In genomic region chr1:23657659-23658275, GRCh38 we compare ENCODE assay signal across 9 cellular contexts. TPM values are rescaled to one million over a fixed set of nuclear protein-coding genes. Genes with fewer than 3 reads are reported as not detected.
DNase-seq lines count a peak whose midpoint lies in the region; ATAC-seq, FAIRE-seq and TF ChIP-seq lines count a peak whose summit lies in the region.
"Had no signal": no experiment of that assay in that cellular context is flagged by ENCODE, and none has a peak within 500 bp of the region (broad histone marks: within the 10 kb centered on the region; RNA-seq: fewer than 3 reads in every experiment).

No MANE protein-coding gene starts in this region.

- no peaks in the 10 kb centered on the region for H3K36me3 Mint-ChIP-seq in CD4-positive, alpha-beta memory T cell
- H3K36me3 Mint-ChIP-seq in stimulated activated naive B cell treated with anti-CD40 and anti-IgM and Interleukin-4, amounts not matched to agents 10 μg/mL and 1 μg/mL and 100 μg/mL, for 72 hours, result no peaks in the 10 kb centered on the region

- TF ChIP-seq CTCF in astrocyte of the spinal cord (IDR thresholded peaks at IDR 0.05; ENCODE audit: low read depth, low read length), result peak; percentile 97

- CTCF ChIA-PET in CD4-positive, alpha-beta memory T cell (lab: Charles Lee; ENCODE audit: partially characterized antibody), result interaction anchor here (1.3 kb wide), 1 partner anchor 14 kb away, joined by 3 read pairs; no protein-coding TSS in a partner anchor

- H3K27ac Mint-ChIP-seq in CD4-positive, alpha-beta memory T cell, result no peak overlapping the region
- H3K27ac Mint-ChIP-seq in stimulated activated naive B cell treated with anti-CD40 and anti-IgM and Interleukin-4, amounts not matched to agents 10 μg/mL and 1 μg/mL and 100 μg/mL, for 72 hours, result no peak overlapping the region

- no peaks in the 10 kb centered on the region for H3K9me3 ChIP-seq in CD4-positive, alpha-beta memory T cell (ENCODE audit: control insufficient read depth in 1 of 2, low read length in 2 of 2)
- H3K9me3 ChIP-seq: neutrophil had no signal

- in situ Hi-C loops in SK-MEL-5 (cut with HindIII; ENCODE audit: low pct_unique_long_range_greater_than_20kb, low sequenced_read_pairs) (no loop called here), astrocyte of the spinal cord (cut with HindIII; ENCODE audit: low sequenced_read_pairs) (no loop called here)

- H3K27me3 Mint-ChIP-seq in CD4-positive, alpha-beta memory T cell, result peaks cover 0 to 1% of the 10 kb centered on the region in 2 donors
- peaks cover 6 to 8% of the 10 kb centered on the region in 2 donors for H3K27me3 Mint-ChIP-seq in stimulated activated naive B cell treated with anti-CD40 and anti-IgM and Interleukin-4, amounts not matched to agents 10 μg/mL and 1 μg/mL and 100 μg/mL, for 72 hours

- POLR2A ChIA-PET in CD4-positive, alpha-beta memory T cell (lab: Charles Lee; ENCODE audit: partially characterized antibody), result no interaction called here

- peak in 3 of 5 donors; percentile 20 to 23 (median 20) for DNase-seq in CD4-positive, alpha-beta memory T cell
- DNase-seq in H54 (ENCODE audit: insufficient read length, low spot score) (peak; percentile 50), SK-MEL-5 (ENCODE audit: low read depth, low spot score) (peak; percentile 78), astrocyte of the spinal cord (ENCODE audit: low read depth, low spot score) (peak; percentile 29), left colon (peak in 1 of 2 donors; percentile 39), frontal cortex (ENCODE audit: low spot score in 2 of 2) (no peak)
- peak; percentile 18 for DNase-seq in stimulated activated naive B cell treated with anti-CD40 and anti-IgM and Interleukin-4, amounts not matched to agents 10 μg/mL and 1 μg/mL and 100 μg/mL, for 72 hours

- H3K4me1 ChIP-seq in CD4-positive, alpha-beta memory T cell (ENCODE audit: insufficient read depth, low read length), result no peaks in the 10 kb centered on the region

- FAIRE-seq in H54 (lab: Jason Lieb, UNC), result no peak
- no peak for FAIRE-seq in frontal cortex (lab: Jason Lieb, UNC)

- H3K4me3 ChIP-seq in CD4-positive, alpha-beta memory T cell (ENCODE audit: low read length in 2 of 2), result no peak overlapping the region
- no peak overlapping the region for H3K4me3 ChIP-seq in astrocyte of the spinal cord (ENCODE audit: low read depth, low read length)

- no peaks in the 10 kb centered on the region for H3K36me3 ChIP-seq in CD4-positive, alpha-beta memory T cell (ENCODE audit: insufficient read depth, low read length)
- H3K36me3 ChIP-seq: neutrophil had no signal

- H3K4me1 Mint-ChIP-seq in CD4-positive, alpha-beta memory T cell, result no peaks in the 10 kb centered on the region
- peaks cover 0 to 1% of the 10 kb centered on the region in 2 donors for H3K4me1 Mint-ChIP-seq in stimulated activated naive B cell treated with anti-CD40 and anti-IgM and Interleukin-4, amounts not matched to agents 10 μg/mL and 1 μg/mL and 100 μg/mL, for 72 hours

- no peak for TF ChIP-seq POLR2A in H54 (IDR thresholded peaks at IDR 0.05; ENCODE audit: low read depth, low read length)

- intact Hi-C loops in CD4-positive, alpha-beta memory T cell (cut with micrococcal nuclease), result no loop called here
- intact Hi-C loops in left colon (cut with DNase I, micrococcal nuclease), result no loop called here

- ATAC-seq in left colon (peak; percentile 64), GM21381 (IDR thresholded peaks at IDR 0.05; ENCODE audit: unreplicated experiment) (no peak)
- ATAC-seq in stimulated activated naive B cell treated with anti-CD40 and anti-IgM and Interleukin-4, amounts not matched to agents 10 μg/mL and 1 μg/mL and 100 μg/mL, for 72 hours (replicated peaks), result peak; percentile 73 to 83

- H3K27ac ChIP-seq in CD4-positive, alpha-beta memory T cell (ENCODE audit: low read depth, low read length), result no peak overlapping the region
- H3K27ac ChIP-seq: neutrophil had no signal

- H3K4me3 Mint-ChIP-seq in CD4-positive, alpha-beta memory T cell, result no peak overlapping the region
- H3K4me3 Mint-ChIP-seq in stimulated activated naive B cell treated with anti-CD40 and anti-IgM and Interleukin-4, amounts not matched to agents 10 μg/mL and 1 μg/mL and 100 μg/mL, for 72 hours, result no peak overlapping the region

- H3K9me3 Mint-ChIP-seq in CD4-positive, alpha-beta memory T cell, result no peaks in the 10 kb centered on the region
- H3K9me3 Mint-ChIP-seq in stimulated activated naive B cell treated with anti-CD40 and anti-IgM and Interleukin-4, amounts not matched to agents 10 μg/mL and 1 μg/mL and 100 μg/mL, for 72 hours, result no peaks in the 10 kb centered on the region

- no peaks in the 10 kb centered on the region for H3K27me3 ChIP-seq in CD4-positive, alpha-beta memory T cell (ENCODE audit: insufficient read depth, low read length)

RNA-seq across cellular contexts. Expression of gene RPL11, which starts 33.8 kb away (rescaled TPM):
- total RNA-seq in CD4-positive, alpha-beta memory T cell, result 1,000 to 10,000 TPM; 1,919 to 2,088 TPM
- 1,000 to 10,000 TPM; 1,255 to 1,467 TPM for polyA plus RNA-seq in CD4-positive, alpha-beta memory T cell
- 1,891 and 1,988 TPM in 2 replicates for total RNA-seq in SK-MEL-5 (2014; rRNA removed; shearing (Covaris generic))
- polyA plus RNA-seq in SK-MEL-5 (2015; cell fraction: cytosol; rRNA removed), result 1,156 and 1,453 TPM in 2 replicates
- polyA plus RNA-seq in SK-MEL-5 (2015; cell fraction: nucleus; rRNA removed), result 317 and 370 TPM in 2 replicates
- 100 to 1,000 TPM; 818 to 848 TPM for total RNA-seq in left colon
- 1,023 TPM for total RNA-seq in frontal cortex

Comparison
In these comparisons a context has a peak if more than half of its experiments do, and no peak if none do; other contexts are left out.
1. DNase-seq: peak in CD4-positive, alpha-beta memory T cell (3 of 5), H54 (single experiment), SK-MEL-5 (single experiment), astrocyte of the spinal cord (single experiment) and stimulated activated naive B cell treated with anti-CD40 and anti-IgM and Interleukin-4, amounts not matched to agents 10 μg/mL and 1 μg/mL and 100 μg/mL, for 72 hours (single experiment); none in frontal cortex (0 of 2).